Comparison of ENCODE assay signal across 2 cellular contexts in genomic region chr17:77304746-77305473, GRCh38.
A peak's percentile ranks its signal among the peaks of the same experiment; 100 is the strongest.
TF ChIP-seq lines count a peak whose summit lies in the region.

No MANE protein-coding gene starts in this region.

TF ChIP-seq in HEK293, 187 proteins besides CTCF, POLR2A, EP300 and RAD21 (continued from another document):
- TF ChIP-seq, protein P1, sequence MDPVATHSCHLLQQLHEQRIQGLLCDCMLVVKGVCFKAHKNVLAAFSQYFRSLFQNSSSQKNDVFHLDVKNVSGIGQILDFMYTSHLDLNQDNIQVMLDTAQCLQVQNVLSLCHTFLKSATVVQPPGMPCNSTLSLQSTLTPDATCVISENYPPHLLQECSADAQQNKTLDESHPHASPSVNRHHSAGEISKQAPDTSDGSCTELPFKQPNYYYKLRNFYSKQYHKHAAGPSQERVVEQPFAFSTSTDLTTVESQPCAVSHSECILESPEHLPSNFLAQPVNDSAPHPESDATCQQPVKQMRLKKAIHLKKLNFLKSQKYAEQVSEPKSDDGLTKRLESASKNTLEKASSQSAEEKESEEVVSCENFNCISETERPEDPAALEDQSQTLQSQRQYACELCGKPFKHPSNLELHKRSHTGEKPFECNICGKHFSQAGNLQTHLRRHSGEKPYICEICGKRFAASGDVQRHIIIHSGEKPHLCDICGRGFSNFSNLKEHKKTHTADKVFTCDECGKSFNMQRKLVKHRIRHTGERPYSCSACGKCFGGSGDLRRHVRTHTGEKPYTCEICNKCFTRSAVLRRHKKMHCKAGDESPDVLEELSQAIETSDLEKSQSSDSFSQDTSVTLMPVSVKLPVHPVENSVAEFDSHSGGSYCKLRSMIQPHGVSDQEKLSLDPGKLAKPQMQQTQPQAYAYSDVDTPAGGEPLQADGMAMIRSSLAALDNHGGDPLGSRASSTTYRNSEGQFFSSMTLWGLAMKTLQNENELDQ (tag by site-specific recombination; IDR thresholded peaks at IDR 0.05; ENCODE audit: low read depth): no peak
- TF ChIP-seq GLI2 (tag by site-specific recombination; IDR thresholded peaks at IDR 0.05; ENCODE audit: borderline replicate concordance, low read depth): no peak
- TF ChIP-seq ZNF214 (tag by site-specific recombination; IDR thresholded peaks at IDR 0.05; ENCODE audit: borderline replicate concordance): no peak
- TF ChIP-seq ZNF571 (tag by site-specific recombination; IDR thresholded peaks at IDR 0.05): no peak
TF ChIP-seq in HEK293: peak in this region for 2.

TF ChIP-seq in HepG2, 621 proteins besides CTCF, POLR2A, EP300 and RAD21 (continues in another document):
- TF ChIP-seq, protein P2, sequence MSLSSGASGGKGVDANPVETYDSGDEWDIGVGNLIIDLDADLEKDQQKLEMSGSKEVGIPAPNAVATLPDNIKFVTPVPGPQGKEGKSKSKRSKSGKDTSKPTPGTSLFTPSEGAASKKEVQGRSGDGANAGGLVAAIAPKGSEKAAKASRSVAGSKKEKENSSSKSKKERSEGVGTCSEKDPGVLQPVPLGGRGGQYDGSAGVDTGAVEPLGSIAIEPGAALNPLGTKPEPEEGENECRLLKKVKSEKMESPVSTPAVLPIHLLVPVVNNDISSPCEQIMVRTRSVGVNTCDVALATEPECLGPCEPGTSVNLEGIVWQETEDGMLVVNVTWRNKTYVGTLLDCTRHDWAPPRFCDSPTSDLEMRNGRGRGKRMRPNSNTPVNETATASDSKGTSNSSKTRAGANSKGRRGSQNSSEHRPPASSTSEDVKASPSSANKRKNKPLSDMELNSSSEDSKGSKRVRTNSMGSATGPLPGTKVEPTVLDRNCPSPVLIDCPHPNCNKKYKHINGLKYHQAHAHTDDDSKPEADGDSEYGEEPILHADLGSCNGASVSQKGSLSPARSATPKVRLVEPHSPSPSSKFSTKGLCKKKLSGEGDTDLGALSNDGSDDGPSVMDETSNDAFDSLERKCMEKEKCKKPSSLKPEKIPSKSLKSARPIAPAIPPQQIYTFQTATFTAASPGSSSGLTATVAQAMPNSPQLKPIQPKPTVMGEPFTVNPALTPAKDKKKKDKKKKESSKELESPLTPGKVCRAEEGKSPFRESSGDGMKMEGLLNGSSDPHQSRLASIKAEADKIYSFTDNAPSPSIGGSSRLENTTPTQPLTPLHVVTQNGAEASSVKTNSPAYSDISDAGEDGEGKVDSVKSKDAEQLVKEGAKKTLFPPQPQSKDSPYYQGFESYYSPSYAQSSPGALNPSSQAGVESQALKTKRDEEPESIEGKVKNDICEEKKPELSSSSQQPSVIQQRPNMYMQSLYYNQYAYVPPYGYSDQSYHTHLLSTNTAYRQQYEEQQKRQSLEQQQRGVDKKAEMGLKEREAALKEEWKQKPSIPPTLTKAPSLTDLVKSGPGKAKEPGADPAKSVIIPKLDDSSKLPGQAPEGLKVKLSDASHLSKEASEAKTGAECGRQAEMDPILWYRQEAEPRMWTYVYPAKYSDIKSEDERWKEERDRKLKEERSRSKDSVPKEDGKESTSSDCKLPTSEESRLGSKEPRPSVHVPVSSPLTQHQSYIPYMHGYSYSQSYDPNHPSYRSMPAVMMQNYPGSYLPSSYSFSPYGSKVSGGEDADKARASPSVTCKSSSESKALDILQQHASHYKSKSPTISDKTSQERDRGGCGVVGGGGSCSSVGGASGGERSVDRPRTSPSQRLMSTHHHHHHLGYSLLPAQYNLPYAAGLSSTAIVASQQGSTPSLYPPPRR (CRISPR knock-in tag; IDR thresholded peaks at IDR 0.05; ENCODE audit: borderline replicate concordance): peak; percentile 89; the same call in 1 of the 2 replicates
- no peak for TF ChIP-seq ZNF282 (IDR thresholded peaks at IDR 0.05; ENCODE audit: partially characterized antibody)
- TF ChIP-seq KDM1A (CRISPR knock-in tag; IDR thresholded peaks at IDR 0.05): peak; percentile 77; the same call in 1 of the 2 replicates
- peak; percentile 60; the same call in 1 of the 2 replicates for TF ChIP-seq KAT7 (CRISPR knock-in tag; IDR thresholded peaks at IDR 0.05; ENCODE audit: borderline replicate concordance)
- TF ChIP-seq ZNF12 (CRISPR knock-in tag; IDR thresholded peaks at IDR 0.05): no peak
- peak; percentile 86 for TF ChIP-seq AKAP8 (CRISPR knock-in tag; IDR thresholded peaks at IDR 0.05)
- TF ChIP-seq ZNF251 (CRISPR knock-in tag; IDR thresholded peaks at IDR 0.05): no peak
- TF ChIP-seq MTF1 (CRISPR knock-in tag; IDR thresholded peaks at IDR 0.05): no peak
- TF ChIP-seq TFAP4 (IDR thresholded peaks at IDR 0.05; ENCODE audit: borderline replicate concordance, low read depth): peak; percentile 85; the same call in 1 of the 2 replicates
- no peak for TF ChIP-seq ZC3H4 (CRISPR knock-in tag; IDR thresholded peaks at IDR 0.05; ENCODE audit: borderline replicate concordance)
- TF ChIP-seq ZNF281 (CRISPR knock-in tag; IDR thresholded peaks at IDR 0.05; ENCODE audit: borderline replicate concordance): peak; percentile 59; the same call in 1 of the 2 replicates
- no peak for TF ChIP-seq ZNF552 (CRISPR knock-in tag; IDR thresholded peaks at IDR 0.05; ENCODE audit: borderline replicate concordance)
- no peak for TF ChIP-seq CREB1 (IDR thresholded peaks at IDR 0.05)
- TF ChIP-seq CREB1 (CRISPR knock-in tag; IDR thresholded peaks at IDR 0.05): no peak
- TF ChIP-seq, protein P3, sequence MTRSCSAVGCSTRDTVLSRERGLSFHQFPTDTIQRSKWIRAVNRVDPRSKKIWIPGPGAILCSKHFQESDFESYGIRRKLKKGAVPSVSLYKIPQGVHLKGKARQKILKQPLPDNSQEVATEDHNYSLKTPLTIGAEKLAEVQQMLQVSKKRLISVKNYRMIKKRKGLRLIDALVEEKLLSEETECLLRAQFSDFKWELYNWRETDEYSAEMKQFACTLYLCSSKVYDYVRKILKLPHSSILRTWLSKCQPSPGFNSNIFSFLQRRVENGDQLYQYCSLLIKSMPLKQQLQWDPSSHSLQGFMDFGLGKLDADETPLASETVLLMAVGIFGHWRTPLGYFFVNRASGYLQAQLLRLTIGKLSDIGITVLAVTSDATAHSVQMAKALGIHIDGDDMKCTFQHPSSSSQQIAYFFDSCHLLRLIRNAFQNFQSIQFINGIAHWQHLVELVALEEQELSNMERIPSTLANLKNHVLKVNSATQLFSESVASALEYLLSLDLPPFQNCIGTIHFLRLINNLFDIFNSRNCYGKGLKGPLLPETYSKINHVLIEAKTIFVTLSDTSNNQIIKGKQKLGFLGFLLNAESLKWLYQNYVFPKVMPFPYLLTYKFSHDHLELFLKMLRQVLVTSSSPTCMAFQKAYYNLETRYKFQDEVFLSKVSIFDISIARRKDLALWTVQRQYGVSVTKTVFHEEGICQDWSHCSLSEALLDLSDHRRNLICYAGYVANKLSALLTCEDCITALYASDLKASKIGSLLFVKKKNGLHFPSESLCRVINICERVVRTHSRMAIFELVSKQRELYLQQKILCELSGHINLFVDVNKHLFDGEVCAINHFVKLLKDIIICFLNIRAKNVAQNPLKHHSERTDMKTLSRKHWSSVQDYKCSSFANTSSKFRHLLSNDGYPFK (CRISPR knock-in tag; IDR thresholded peaks at IDR 0.05; ENCODE audit: borderline replicate concordance): peak; percentile 13; the same call in 1 of the 2 replicates
- no peak for TF ChIP-seq ZNF350 (CRISPR knock-in tag; IDR thresholded peaks at IDR 0.05; ENCODE audit: borderline replicate concordance, low read depth)
- no peak for TF ChIP-seq SNAPC4 (CRISPR knock-in tag; IDR thresholded peaks at IDR 0.05)
- TF ChIP-seq ZNF496 (CRISPR knock-in tag; IDR thresholded peaks at IDR 0.05; ENCODE audit: insufficient replicate concordance): no peak
- no peak for TF ChIP-seq ZNF703 (CRISPR knock-in tag; IDR thresholded peaks at IDR 0.05; ENCODE audit: borderline replicate concordance)
- TF ChIP-seq ZNF598 (CRISPR knock-in tag; IDR thresholded peaks at IDR 0.05; ENCODE audit: borderline replicate concordance): no peak
- peak; percentile 32 for TF ChIP-seq ASH2L (IDR thresholded peaks at IDR 0.05; ENCODE audit: insufficient read length, low read depth, low read length)
- TF ChIP-seq, protein P4, sequence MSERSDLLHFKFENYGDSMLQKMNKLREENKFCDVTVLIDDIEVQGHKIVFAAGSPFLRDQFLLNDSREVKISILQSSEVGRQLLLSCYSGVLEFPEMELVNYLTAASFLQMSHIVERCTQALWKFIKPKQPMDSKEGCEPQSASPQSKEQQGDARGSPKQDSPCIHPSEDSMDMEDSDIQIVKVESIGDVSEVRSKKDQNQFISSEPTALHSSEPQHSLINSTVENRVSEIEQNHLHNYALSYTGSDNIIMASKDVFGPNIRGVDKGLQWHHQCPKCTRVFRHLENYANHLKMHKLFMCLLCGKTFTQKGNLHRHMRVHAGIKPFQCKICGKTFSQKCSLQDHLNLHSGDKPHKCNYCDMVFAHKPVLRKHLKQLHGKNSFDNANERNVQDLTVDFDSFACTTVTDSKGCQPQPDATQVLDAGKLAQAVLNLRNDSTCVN (CRISPR knock-in tag; IDR thresholded peaks at IDR 0.05; ENCODE audit: borderline replicate concordance): 0 out of 2 replicates have a peak, but pooled peaks have one; percentile 31
- TF ChIP-seq PRPF4 (IDR thresholded peaks at IDR 0.05; ENCODE audit: low read depth, low read length, poor library complexity, severe bottlenecking): no peak
- TF ChIP-seq DNMT3B (CRISPR knock-in tag; conservative IDR thresholded peaks at IDR 0.05): no peak
- TF ChIP-seq KLF12 (CRISPR knock-in tag; IDR thresholded peaks at IDR 0.05; ENCODE audit: borderline replicate concordance): no peak
- TF ChIP-seq RFXAP (CRISPR knock-in tag; IDR thresholded peaks at IDR 0.05; ENCODE audit: borderline replicate concordance): peak; percentile 64; the same call in 1 of the 2 replicates
